In genomic region chr1:206769331-206769731, GRCh38 we compare ENCODE assay signal across 8 cellular contexts. TPM values are rescaled to one million over a fixed set of nuclear protein-coding genes. Genes with fewer than 3 reads are reported as not detected.
DNase-seq lines count a peak whose midpoint lies in the region; ATAC-seq and TF ChIP-seq lines count a peak whose summit lies in the region.

No MANE protein-coding gene starts in this region.

- H3K9me3 Mint-ChIP-seq in mesothelial cell of epicardium (no peaks in the 10 kb centered on the region), chondrocyte (ENCODE audit: low read depth) (no peaks in the 10 kb centered on the region)

- peak overlapping the region in 3 of 5 donors; percentile 4 to 57 (median 24) for H3K4me3 ChIP-seq in subcutaneous abdominal adipose tissue (ENCODE audit: low read depth in 1 of 5, low read length in 5 of 5)

- no peak overlapping the region for H3K9ac ChIP-seq in subcutaneous abdominal adipose tissue (ENCODE audit: low read length in 5 of 5)

- peaks cover 24% of the 10 kb centered on the region for H3K27me3 Mint-ChIP-seq in mesothelial cell of epicardium (ENCODE audit: low read depth)
- peaks cover 22% of the 10 kb centered on the region for H3K27me3 Mint-ChIP-seq in chondrocyte (ENCODE audit: low read depth)

- ATAC-seq in HG03108 (IDR thresholded peaks at IDR 0.05; ENCODE audit: unreplicated experiment): peak; percentile 53

- H3K27ac ChIP-seq in subcutaneous abdominal adipose tissue (ENCODE audit: low read depth, low read length): no peak overlapping the region

- H3K9me3 ChIP-seq in subcutaneous abdominal adipose tissue (ENCODE audit: control insufficient read depth in 5 of 5, low read length in 5 of 5): peaks cover 0 to 2% (median 0%) of the 10 kb centered on the region in 5 donors

- H3K4me1 Mint-ChIP-seq in mesothelial cell of epicardium (peaks cover 21% of the 10 kb centered on the region), chondrocyte (ENCODE audit: low read depth) (peaks cover 7% of the 10 kb centered on the region)

- no peaks in the 10 kb centered on the region for H3K36me3 ChIP-seq in subcutaneous abdominal adipose tissue (ENCODE audit: control insufficient read depth in 5 of 5, insufficient read depth in 5 of 5, low read length in 5 of 5)

- peak; percentile 81 for DNase-seq in activated CD4-positive, alpha-beta T cell treated with anti-CD3 and anti-CD28 coated beads for 48 hours
- DNase-seq in activated CD4-positive, alpha-beta T cell treated with anti-CD3 and anti-CD28 coated beads for 1 hour: no peak
- DNase-seq in activated T-helper 9 cell treated with anti-CD3 and anti-CD28 coated beads, Interleukin-2, amount 50 U/mL, for 16 hours (ENCODE audit: low read depth): peak; percentile 31
- DNase-seq in mesothelial cell of epicardium (ENCODE audit: low spot score in 2 of 2, unreplicated experiment in 2 of 2): no peak
- DNase-seq in T1000 (lab: John Stamatoyannopoulos, UW): no peak
- no peak for DNase-seq in chondrocyte (ENCODE audit: low spot score)

- H3K4me3 Mint-ChIP-seq in mesothelial cell of epicardium (no peak overlapping the region), chondrocyte (ENCODE audit: unreplicated experiment) (no peak overlapping the region)

- peaks cover 0 to 8% (median 0%) of the 10 kb centered on the region in 5 donors for H3K27me3 ChIP-seq in subcutaneous abdominal adipose tissue (ENCODE audit: control insufficient read depth in 5 of 5, insufficient read depth in 4 of 5, low read length in 5 of 5)

- H3K4me1 ChIP-seq in subcutaneous abdominal adipose tissue (ENCODE audit: control insufficient read depth in 5 of 5, insufficient read depth in 5 of 5, low read length in 5 of 5): peaks cover 0 to 53% (median 7%) of the 10 kb centered on the region in 5 donors

- no peak overlapping the region for H3K27ac Mint-ChIP-seq in mesothelial cell of epicardium
- no peak overlapping the region for H3K27ac Mint-ChIP-seq in chondrocyte (ENCODE audit: unreplicated experiment)

- H3K36me3 Mint-ChIP-seq in mesothelial cell of epicardium (no peaks in the 10 kb centered on the region), chondrocyte (ENCODE audit: low read depth) (no peaks in the 10 kb centered on the region)

- TF ChIP-seq CTCF in mesothelial cell of epicardium (IDR thresholded peaks at IDR 0.05; ENCODE audit: unreplicated experiment) (no peak), chondrocyte (IDR thresholded peaks at IDR 0.05) (no peak)

RNA-seq across cellular contexts. Expression of gene IL19, which starts 1.2 kb away (rescaled TPM):
- total RNA-seq in mesothelial cell of epicardium: not detected in 3 replicates
- not detected in 3 replicates for total RNA-seq in chondrocyte

RNA-seq across cellular contexts. Expression of gene IL10, which starts 3.0 kb away (rescaled TPM):
- total RNA-seq in mesothelial cell of epicardium (not detected in 3 replicates), chondrocyte (not detected in 3 replicates)

Comparison
In these comparisons a context has a peak if more than half of its experiments do, and no peak if none do; other contexts are left out.
1. DNase-seq: peak in activated CD4-positive, alpha-beta T cell treated with anti-CD3 and anti-CD28 coated beads for 48 hours (single experiment) and activated T-helper 9 cell treated with anti-CD3 and anti-CD28 coated beads, Interleukin-2, amount 50 U/mL, for 16 hours (single experiment); none in activated CD4-positive, alpha-beta T cell treated with anti-CD3 and anti-CD28 coated beads for 1 hour (single experiment), mesothelial cell of epicardium (0 of 2), T1000 (single experiment) and chondrocyte (single experiment).